In the genomic region with DNA sequence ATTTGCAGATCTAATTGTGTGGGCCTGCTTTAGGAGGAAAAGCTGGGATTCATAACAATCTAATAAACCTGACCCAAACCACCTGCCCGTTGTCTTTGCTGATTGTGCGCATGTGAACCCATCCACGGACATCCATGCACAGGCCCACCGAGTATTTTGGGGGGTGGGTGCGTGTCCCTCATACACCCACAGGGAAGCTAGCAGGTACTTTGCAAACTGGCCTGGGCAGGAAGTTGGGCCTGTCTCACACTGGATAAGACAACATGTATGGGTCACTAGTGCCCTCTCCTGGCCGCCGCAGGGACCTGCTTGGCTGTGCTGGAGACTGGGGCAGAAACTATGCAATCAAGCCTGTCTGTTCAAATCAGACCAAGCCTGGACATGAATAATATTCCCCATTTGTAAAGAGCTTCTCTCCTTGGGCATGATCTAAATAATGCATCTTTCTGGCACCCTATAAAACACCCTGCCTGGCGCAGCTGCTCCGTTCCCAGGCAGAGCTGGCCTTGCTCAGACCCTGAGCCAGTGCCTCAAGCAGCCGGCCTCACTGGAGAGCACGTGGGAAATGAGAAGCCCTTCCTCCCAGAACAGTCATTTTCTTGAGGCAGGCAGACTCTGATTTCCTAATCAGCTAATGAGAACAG, we compare ENCODE assay signal across 8 cellular contexts. TPM values are rescaled to one million over a fixed set of nuclear protein-coding genes. Genes with fewer than 3 reads are reported as not detected.
DNase-seq lines count a peak whose midpoint lies in the region; ATAC-seq lines count a peak whose summit lies in the region.

No MANE protein-coding gene starts in this region.

- no peaks in the 10 kb centered on the region for H3K4me1 Mint-ChIP-seq in activated CD8-positive, alpha-beta memory T cell treated with anti-CD3 and anti-CD28 coated beads, Interleukin-2, amount 10 ng/mL, durations not matched to agents 7 days and 5 days

- CTCF ChIA-PET in activated CD8-positive, alpha-beta memory T cell treated with anti-CD3 and anti-CD28 coated beads, Interleukin-2, amount 10 ng/mL, durations not matched to agents 7 days and 5 days (lab: Charles Lee), result interaction anchor here (0.6 to 5.0 kb wide), 29 partner anchors 8 to 262 kb away, joined by 3 to 69 read pairs (median 4); a partner anchor contains a TSS

- peak; percentile 37 for DNase-seq in COR-L47 (lab: John Stamatoyannopoulos, UW)
- DNase-seq in NK-92 (lab: John Stamatoyannopoulos, UW; ENCODE audit: unreplicated experiment), result peak; percentile 4
- DNase-seq in activated CD8-positive, alpha-beta memory T cell treated with anti-CD3 and anti-CD28 coated beads, Interleukin-2, amount 10 ng/mL, durations not matched to agents 7 days and 5 days, result peak; percentile 91
- DNase-seq in epidermal melanocyte (ENCODE audit: insufficient read length, low spot score), result peak; percentile 77
- peak; percentile 88 for DNase-seq in mucosa of gallbladder (ENCODE audit: low spot score)
- DNase-seq in stimulated activated CD8-positive, alpha-beta memory T cell treated with anti-CD3 and anti-CD28 coated beads, Interleukin-4, amount 100 ng/mL, for 1 hour (ENCODE audit: low read depth in 2 of 2, low spot score in 1 of 2), result peak; percentile 62 to 70

- H3K9me3 Mint-ChIP-seq in activated CD8-positive, alpha-beta memory T cell treated with anti-CD3 and anti-CD28 coated beads, Interleukin-2, amount 10 ng/mL, durations not matched to agents 7 days and 5 days (ENCODE audit: low read depth), result no peaks in the 10 kb centered on the region

- ATAC-seq in GM19452 (IDR thresholded peaks at IDR 0.05; ENCODE audit: unreplicated experiment) (peak; percentile 98), HG03520 (IDR thresholded peaks at IDR 0.05; ENCODE audit: unreplicated experiment) (peak; percentile 94)
- ATAC-seq in activated CD8-positive, alpha-beta memory T cell treated with anti-CD3 and anti-CD28 coated beads, Interleukin-2, amount 10 ng/mL, durations not matched to agents 7 days and 5 days, result peak; percentile 98

- H3K4me3 Mint-ChIP-seq in activated CD8-positive, alpha-beta memory T cell treated with anti-CD3 and anti-CD28 coated beads, Interleukin-2, amount 10 ng/mL, durations not matched to agents 7 days and 5 days, result no peak overlapping the region

- H3K27me3 Mint-ChIP-seq in activated CD8-positive, alpha-beta memory T cell treated with anti-CD3 and anti-CD28 coated beads, Interleukin-2, amount 10 ng/mL, durations not matched to agents 7 days and 5 days, result peaks cover 7% of the 10 kb centered on the region

- H3K36me3 Mint-ChIP-seq in activated CD8-positive, alpha-beta memory T cell treated with anti-CD3 and anti-CD28 coated beads, Interleukin-2, amount 10 ng/mL, durations not matched to agents 7 days and 5 days, result no peaks in the 10 kb centered on the region

- H3K27ac Mint-ChIP-seq in activated CD8-positive, alpha-beta memory T cell treated with anti-CD3 and anti-CD28 coated beads, Interleukin-2, amount 10 ng/mL, durations not matched to agents 7 days and 5 days, result no peak overlapping the region

RNA-seq across cellular contexts. Expression of a gene that starts 15.8 kb away (rescaled TPM):
- total RNA-seq in activated CD8-positive, alpha-beta memory T cell treated with anti-CD3 and anti-CD28 coated beads, Interleukin-2, amount 10 ng/mL, durations not matched to agents 7 days and 5 days, result under 1 TPM in 1 of 2 experiments, not detected in 1; 0.16 TPM
- 4.1 TPM for total RNA-seq in mucosa of gallbladder

Comparison
In these comparisons a context has a peak if more than half of its experiments do, and no peak if none do; other contexts are left out.
1. Peak in every context shown above with its lines: DNase-seq and ATAC-seq.
2. DNase-seq: peak in every context shown above with its lines; median percentile 91 in activated CD8-positive, alpha-beta memory T cell treated with anti-CD3 and anti-CD28 coated beads, Interleukin-2, amount 10 ng/mL, durations not matched to agents 7 days and 5 days; 88 in mucosa of gallbladder; 77 in epidermal melanocyte; 66 in stimulated activated CD8-positive, alpha-beta memory T cell treated with anti-CD3 and anti-CD28 coated beads, Interleukin-4, amount 100 ng/mL, for 1 hour; 37 in COR-L47; 4 in NK-92.